ENCODE assay signal across 9 cellular contexts in genomic region chr3:23942546-23942945, GRCh38.
"Had no signal": no experiment of that assay in that cellular context is flagged by ENCODE, and none has a peak within 500 bp of the region (broad histone marks: within the 10 kb centered on the region; RNA-seq: fewer than 3 reads in every experiment).

No MANE protein-coding gene starts in this region.

- H3K4me3 Mint-ChIP-seq: H9 had no signal

- H3K4me3 ChIP-seq: GM23248, K562 had no signal

- ATAC-seq: HepG2, K562 had no signal

- H3K27ac ChIP-seq: GM23248, HL-60 had no signal

- FAIRE-seq: H54, HepG2, K562 had no signal

- H3K27ac Mint-ChIP-seq: H9 had no signal

- DNase-seq: GM23248, GOT3, H9, HCEC 1CT, KG1 had no signal
